ENCODE assay signal across 8 cellular contexts in genomic region chr5:90434116-90434714, GRCh38. TPM values are rescaled to one million over a fixed set of nuclear protein-coding genes. Genes with fewer than 3 reads are reported as not detected.
A peak's percentile ranks its signal among the peaks of the same experiment; 100 is the strongest.
DNase-seq lines count a peak whose midpoint lies in the region; ATAC-seq, FAIRE-seq and TF ChIP-seq lines count a peak whose summit lies in the region.

No MANE protein-coding gene starts in this region.

- H3K9ac ChIP-seq in SK-N-MC (ENCODE audit: insufficient read length) (peak overlapping the region; percentile 14), astrocyte (ENCODE audit: low read length) (no peak overlapping the region), HepG2 (ENCODE audit: insufficient read depth, low read depth, low read length) (no peak overlapping the region)

- no peaks in the 10 kb centered on the region for H3K4me1 Mint-ChIP-seq in astrocyte (ENCODE audit: low read depth, unreplicated experiment)
- no peaks in the 10 kb centered on the region for H3K4me1 Mint-ChIP-seq in stimulated activated memory B cell treated with anti-CD40 and anti-IgM and Interleukin-4, amounts not matched to agents 10 μg/mL and 1 μg/mL and 100 μg/mL, for 72 hours

- no peak overlapping the region for H3K4me3 Mint-ChIP-seq in astrocyte (ENCODE audit: unreplicated experiment)
- H3K4me3 Mint-ChIP-seq in stimulated activated memory B cell treated with anti-CD40 and anti-IgM and Interleukin-4, amounts not matched to agents 10 μg/mL and 1 μg/mL and 100 μg/mL, for 72 hours, result no peak overlapping the region

- no peak overlapping the region for H3K27ac Mint-ChIP-seq in astrocyte (ENCODE audit: unreplicated experiment)
- no peak overlapping the region for H3K27ac Mint-ChIP-seq in stimulated activated memory B cell treated with anti-CD40 and anti-IgM and Interleukin-4, amounts not matched to agents 10 μg/mL and 1 μg/mL and 100 μg/mL, for 72 hours

- H3K27me3 ChIP-seq in GM06990 (replicated peaks; ENCODE audit: control insufficient read depth, insufficient read depth, low read length) (no peaks in the 10 kb centered on the region), astrocyte (ENCODE audit: insufficient read depth, low read length) (peaks cover 2% of the 10 kb centered on the region), HepG2 (ENCODE audit: control insufficient read depth in 1 of 2, insufficient read depth in 2 of 2, low read length in 2 of 2) (no peaks in the 10 kb centered on the region)

- peaks cover 2% of the 10 kb centered on the region for H3K27me3 Mint-ChIP-seq in astrocyte (ENCODE audit: low read depth, unreplicated experiment)
- H3K27me3 Mint-ChIP-seq in stimulated activated memory B cell treated with anti-CD40 and anti-IgM and Interleukin-4, amounts not matched to agents 10 μg/mL and 1 μg/mL and 100 μg/mL, for 72 hours, result no peaks in the 10 kb centered on the region

- H2AFZ ChIP-seq in astrocyte (ENCODE audit: low read depth, low read length) (no peak overlapping the region), HepG2 (ENCODE audit: low read length) (no peak overlapping the region)

- no peak for FAIRE-seq in astrocyte (lab: Jason Lieb, UNC)
- FAIRE-seq in HepG2 (lab: Jason Lieb, UNC), result peak; percentile 71

- no peaks in the 10 kb centered on the region for H3K36me3 Mint-ChIP-seq in astrocyte (ENCODE audit: low read depth, unreplicated experiment)
- H3K36me3 Mint-ChIP-seq in stimulated activated memory B cell treated with anti-CD40 and anti-IgM and Interleukin-4, amounts not matched to agents 10 μg/mL and 1 μg/mL and 100 μg/mL, for 72 hours, result no peaks in the 10 kb centered on the region

- 22% methylated on average over 5 of the region's 5 CpGs for WGBS in HepG2 (ENCODE audit: low lambda C conversion rate)

- CTCF ChIA-PET in HepG2 (lab: Yijun Ruan, JAX; ENCODE audit: low intra/inter-chr PET ratio, low total read pairs), result interaction anchor here (1.1 to 1.7 kb wide), 3 partner anchors 170 to 1705 kb away, joined by 3 to 7 read pairs (median 5); no protein-coding TSS in a partner anchor

- TF ChIP-seq RAD21 in HepG2 (CRISPR knock-in tag; IDR thresholded peaks at IDR 0.05), result peak; percentile 40; the same call in 1 of the 2 replicates

- intact Hi-C loops in HepG2 (cut with micrococcal nuclease; ENCODE audit: unreplicated experiment), result loop anchor here (1.0 to 2.0 kb wide), 2 partner anchors 169 to 1705 kb away; no protein-coding TSS in a partner anchor

- POLR2A ChIA-PET in HepG2 (lab: Yijun Ruan, JAX), result no interaction called here

- H3K4me1 ChIP-seq in astrocyte (ENCODE audit: insufficient read depth, low read length) (no peaks in the 10 kb centered on the region), HepG2 (ENCODE audit: insufficient read depth, low read length) (no peaks in the 10 kb centered on the region)

- H3K4me3 ChIP-seq in GM06990 (replicated peaks; ENCODE audit: low read depth, low read length) (no peak overlapping the region), SK-N-MC (no peak overlapping the region), astrocyte (ENCODE audit: insufficient read depth, low read depth, low read length) (no peak overlapping the region), HepG2 (replicated peaks in 1 of 3; ENCODE audit: insufficient read depth in 1 of 3, low read depth in 2 of 3, low read length in 3 of 3) (no peak overlapping the region)

- DNase-seq in A172 (ENCODE audit: low spot score) (peak; percentile 21), GM06990 (ENCODE audit: extremely low read depth, insufficient read length) (no peak), SK-N-MC (ENCODE audit: low read depth, low spot score) (peak; percentile 30), astrocyte (ENCODE audit: low read depth) (peak; percentile 19), HepG2 (ENCODE audit: low spot score) (peak; percentile 39)

- no peaks in the 10 kb centered on the region for H3K36me3 ChIP-seq in GM06990 (ENCODE audit: control insufficient read depth, insufficient read depth, low read length)
- H3K36me3 ChIP-seq in SK-N-MC (ENCODE audit: insufficient read depth, low read length), result no peaks in the 10 kb centered on the region
- no peaks in the 10 kb centered on the region for H3K36me3 ChIP-seq in astrocyte (ENCODE audit: insufficient read depth, low read length)
- H3K36me3 ChIP-seq in HepG2 (replicated peaks in 1 of 2; ENCODE audit: control insufficient read depth in 1 of 2, insufficient read depth in 2 of 2, low read length in 2 of 2), result no peaks in the 10 kb centered on the region

- H3K9me3 ChIP-seq in SK-N-MC (ENCODE audit: low read depth, low read length) (no peaks in the 10 kb centered on the region), astrocyte (ENCODE audit: insufficient read depth, low read depth, low read length) (no peaks in the 10 kb centered on the region), HepG2 (ENCODE audit: low read length) (no peaks in the 10 kb centered on the region)

- H3K9me3 Mint-ChIP-seq in astrocyte (ENCODE audit: unreplicated experiment), result no peaks in the 10 kb centered on the region
- H3K9me3 Mint-ChIP-seq in stimulated activated memory B cell treated with anti-CD40 and anti-IgM and Interleukin-4, amounts not matched to agents 10 μg/mL and 1 μg/mL and 100 μg/mL, for 72 hours, result no peaks in the 10 kb centered on the region

- no peaks in the 10 kb centered on the region for H3K79me2 ChIP-seq in astrocyte (ENCODE audit: insufficient read depth, low read length)
- H3K79me2 ChIP-seq in HepG2 (ENCODE audit: insufficient read depth, low read length), result no peaks in the 10 kb centered on the region

- H4K20me1 ChIP-seq in astrocyte (ENCODE audit: insufficient read depth, low read length) (no peaks in the 10 kb centered on the region), HepG2 (ENCODE audit: insufficient read depth, low read length) (no peaks in the 10 kb centered on the region)

- H3K4me2 ChIP-seq in astrocyte (ENCODE audit: low read length) (no peak overlapping the region), HepG2 (ENCODE audit: low read depth, low read length) (no peak overlapping the region)

- TF ChIP-seq EP300 in HepG2 (IDR thresholded peaks at IDR 0.05; ENCODE audit: low read depth in 2 of 2, low read length in 2 of 2) (no peak), HepG2 (CRISPR knock-in tag; IDR thresholded peaks at IDR 0.05; ENCODE audit: borderline replicate concordance) (no peak)

- no TSS peak for BruUV-seq in HepG2 (replicated peaks; lab: Mats Ljungman, UMichigan)

- peak; percentile 73 for TF ChIP-seq CTCF in GM06990 (IDR thresholded peaks at IDR 0.05; ENCODE audit: insufficient read depth, low read length, poor library complexity, severe bottlenecking)
- TF ChIP-seq CTCF in astrocyte (IDR thresholded peaks at IDR 0.05; ENCODE audit: insufficient read depth, low read depth, low read length), result peak; percentile 56
- TF ChIP-seq CTCF in HepG2 (CRISPR knock-in tag; IDR thresholded peaks at IDR 0.05), result peak; percentile 82

- H3K27ac ChIP-seq in SK-N-MC, result no peak overlapping the region
- no peak overlapping the region for H3K27ac ChIP-seq in astrocyte (ENCODE audit: low read depth, low read length)
- no peak overlapping the region for H3K27ac ChIP-seq in HepG2 (ENCODE audit: extremely low read length, insufficient read depth, low read length)

- in situ Hi-C loops in HepG2 (cut with HindIII; ENCODE audit: extremely low pct_ligation_motif_present, low pct_unique_long_range_greater_than_20kb), result loop anchor here (10.0 kb wide), 2 partner anchors 101 to 171 kb away; no protein-coding TSS in a partner anchor

- ATAC-seq in HG03378 (IDR thresholded peaks at IDR 0.05; ENCODE audit: unreplicated experiment), result peak; percentile 60
- ATAC-seq in HepG2, result peak; percentile 97
- ATAC-seq in stimulated activated memory B cell treated with anti-CD40 and anti-IgM and Interleukin-4, amounts not matched to agents 10 μg/mL and 1 μg/mL and 100 μg/mL, for 72 hours, result peak; percentile 61
- ATAC-seq in HG02571 (IDR thresholded peaks at IDR 0.05; ENCODE audit: unreplicated experiment), result no peak

- TF ChIP-seq POLR2A in HepG2 (IDR thresholded peaks at IDR 0.05; ENCODE audit: insufficient read depth in 1 of 2, low read depth in 2 of 2, low read length in 2 of 2), result no peak

RNA-seq across cellular contexts. Expression of gene CETN3, which starts 24.7 kb away (rescaled TPM):
- 54.1 and 106 TPM in 2 replicates for total RNA-seq in A172 (2014; rRNA removed; shearing (Covaris generic))
- total RNA-seq in astrocyte, result 18.2 and 20.5 TPM in 2 replicates
- total RNA-seq in HepG2 (2016; rRNA removed; fragmentation: Illumina TruSeq; extraction: Trizol), result 71.5 and 111 TPM in 2 replicates
- 7.9 and 14.1 TPM in 2 replicates for total RNA-seq in HepG2 (2016; cell fraction: cytosol; rRNA removed; fragmentation: Illumina TruSeq; extraction: Trizol; ENCODE audit: low read depth)
- 77.3 and 114 TPM in 2 replicates for total RNA-seq in HepG2 (2016; cell fraction: insoluble cytoplasmic fraction; rRNA removed; fragmentation: Illumina TruSeq; extraction: Trizol)
- total RNA-seq in HepG2 (2016; cell fraction: membrane; rRNA removed; fragmentation: Illumina TruSeq; extraction: Trizol), result 13.0 and 20.4 TPM in 2 replicates
- total RNA-seq in HepG2 (2016; cell fraction: nucleus; rRNA removed; fragmentation: Illumina TruSeq; extraction: Trizol), result 37.5 and 38.0 TPM in 2 replicates
- 10.9 and 15.4 TPM in 2 replicates for polyA plus RNA-seq in HepG2 (2011; rRNA removed)
- polyA plus RNA-seq in HepG2 (2011; cell fraction: cytosol; rRNA removed), result 2.4 and 3.4 TPM in 2 replicates
- polyA plus RNA-seq in HepG2 (2011; cell fraction: nucleus; rRNA removed), result 1.9 and 3.6 TPM in 2 replicates
- polyA plus RNA-seq in HepG2 (2012), result 36.8 and 54.8 TPM in 2 replicates
- 6.1 and 6.6 TPM in 2 replicates for polyA plus RNA-seq in HepG2 (2016; cell fraction: cytosol; fragmentation: Illumina TruSeq; extraction: Trizol; ENCODE audit: low read depth)
- polyA plus RNA-seq in HepG2 (2016; cell fraction: insoluble cytoplasmic fraction; fragmentation: Illumina TruSeq; extraction: Trizol; ENCODE audit: low read depth), result 125 and 130 TPM in 2 replicates
- 8.5 and 8.8 TPM in 2 replicates for polyA plus RNA-seq in HepG2 (2016; cell fraction: membrane; fragmentation: Illumina TruSeq; extraction: Trizol; ENCODE audit: low read depth)
- polyA plus RNA-seq in HepG2 (2016; cell fraction: nucleus; fragmentation: Illumina TruSeq; extraction: Trizol; ENCODE audit: insufficient read depth, low read depth), result 46.1 and 52.5 TPM in 2 replicates
- 0.10 and 0.35 TPM in 2 replicates for polyA minus RNA-seq in HepG2 (2011; rRNA and poly(A)+ RNA removed; ENCODE audit: low replicate concordance)
- 6.9 and 8.3 TPM in 2 replicates for polyA minus RNA-seq in HepG2 (2011; cell fraction: cytosol; rRNA and poly(A)+ RNA removed)
- polyA minus RNA-seq in HepG2 (2011; cell fraction: nucleus; rRNA and poly(A)+ RNA removed), result 17.4 and 21.8 TPM in 2 replicates

RNA-seq across cellular contexts. Expression of gene MBLAC2, which starts 40.4 kb away (rescaled TPM):
- total RNA-seq in A172 (2014; rRNA removed; shearing (Covaris generic)), result 4.7 and 6.0 TPM in 2 replicates
- 4.3 and 5.1 TPM in 2 replicates for total RNA-seq in astrocyte
- 4.1 and 5.7 TPM in 2 replicates for total RNA-seq in HepG2 (2016; rRNA removed; fragmentation: Illumina TruSeq; extraction: Trizol)
- total RNA-seq in HepG2 (2016; cell fraction: cytosol; rRNA removed; fragmentation: Illumina TruSeq; extraction: Trizol; ENCODE audit: low read depth), result 0.61 and 0.62 TPM in 2 replicates
- total RNA-seq in HepG2 (2016; cell fraction: insoluble cytoplasmic fraction; rRNA removed; fragmentation: Illumina TruSeq; extraction: Trizol), result 4.1 and 6.2 TPM in 2 replicates
- total RNA-seq in HepG2 (2016; cell fraction: membrane; rRNA removed; fragmentation: Illumina TruSeq; extraction: Trizol), result 2.3 and 2.9 TPM in 2 replicates
- 6.9 and 7.1 TPM in 2 replicates for total RNA-seq in HepG2 (2016; cell fraction: nucleus; rRNA removed; fragmentation: Illumina TruSeq; extraction: Trizol)
- polyA plus RNA-seq in HepG2 (2011; rRNA removed), result 2.9 and 3.5 TPM in 2 replicates
- 2.2 TPM in 2 replicates for polyA plus RNA-seq in HepG2 (2011; cell fraction: cytosol; rRNA removed)
- 4.5 and 5.5 TPM in 2 replicates for polyA plus RNA-seq in HepG2 (2011; cell fraction: nucleus; rRNA removed)
- polyA plus RNA-seq in HepG2 (2012), result 4.1 and 4.9 TPM in 2 replicates
- 0.18 and 0.37 TPM in 2 replicates for polyA plus RNA-seq in HepG2 (2016; cell fraction: cytosol; fragmentation: Illumina TruSeq; extraction: Trizol; ENCODE audit: low read depth)
- polyA plus RNA-seq in HepG2 (2016; cell fraction: insoluble cytoplasmic fraction; fragmentation: Illumina TruSeq; extraction: Trizol; ENCODE audit: low read depth), result 8.7 and 9.4 TPM in 2 replicates
- 1.6 TPM in 2 replicates for polyA plus RNA-seq in HepG2 (2016; cell fraction: membrane; fragmentation: Illumina TruSeq; extraction: Trizol; ENCODE audit: low read depth)
- 9.2 and 10.1 TPM in 2 replicates for polyA plus RNA-seq in HepG2 (2016; cell fraction: nucleus; fragmentation: Illumina TruSeq; extraction: Trizol; ENCODE audit: insufficient read depth, low read depth)
- 9.0 and 11.4 TPM in 2 replicates for polyA minus RNA-seq in HepG2 (2011; rRNA and poly(A)+ RNA removed; ENCODE audit: low replicate concordance)
- polyA minus RNA-seq in HepG2 (2011; cell fraction: cytosol; rRNA and poly(A)+ RNA removed), result 4.6 and 5.1 TPM in 2 replicates
- 22.5 and 23.6 TPM in 2 replicates for polyA minus RNA-seq in HepG2 (2011; cell fraction: nucleus; rRNA and poly(A)+ RNA removed)

RNA-seq across cellular contexts. Expression of gene POLR3G, which starts 40.4 kb away (rescaled TPM):
- 5.5 and 6.1 TPM in 2 replicates for total RNA-seq in A172 (2014; rRNA removed; shearing (Covaris generic))
- total RNA-seq in astrocyte, result 6.3 and 7.8 TPM in 2 replicates
- total RNA-seq in HepG2 (2016; rRNA removed; fragmentation: Illumina TruSeq; extraction: Trizol), result 7.3 and 11.2 TPM in 2 replicates
- 5.8 and 8.9 TPM in 2 replicates for total RNA-seq in HepG2 (2016; cell fraction: cytosol; rRNA removed; fragmentation: Illumina TruSeq; extraction: Trizol; ENCODE audit: low read depth)
- total RNA-seq in HepG2 (2016; cell fraction: insoluble cytoplasmic fraction; rRNA removed; fragmentation: Illumina TruSeq; extraction: Trizol), result 7.7 and 11.7 TPM in 2 replicates
- total RNA-seq in HepG2 (2016; cell fraction: membrane; rRNA removed; fragmentation: Illumina TruSeq; extraction: Trizol), result 2.9 and 4.4 TPM in 2 replicates
- 6.5 and 7.3 TPM in 2 replicates for total RNA-seq in HepG2 (2016; cell fraction: nucleus; rRNA removed; fragmentation: Illumina TruSeq; extraction: Trizol)
- 1.1 and 1.2 TPM in 2 replicates for polyA plus RNA-seq in HepG2 (2011; rRNA removed)
- polyA plus RNA-seq in HepG2 (2011; cell fraction: cytosol; rRNA removed), result 2.2 and 2.5 TPM in 2 replicates
- polyA plus RNA-seq in HepG2 (2011; cell fraction: nucleus; rRNA removed), result 0.93 and 1.4 TPM in 2 replicates
- polyA plus RNA-seq in HepG2 (2012), result 1.6 and 2.6 TPM in 2 replicates
- polyA plus RNA-seq in HepG2 (2016; cell fraction: cytosol; fragmentation: Illumina TruSeq; extraction: Trizol; ENCODE audit: low read depth), result 1.1 and 1.2 TPM in 2 replicates
- 9.9 and 10.9 TPM in 2 replicates for polyA plus RNA-seq in HepG2 (2016; cell fraction: insoluble cytoplasmic fraction; fragmentation: Illumina TruSeq; extraction: Trizol; ENCODE audit: low read depth)
- polyA plus RNA-seq in HepG2 (2016; cell fraction: membrane; fragmentation: Illumina TruSeq; extraction: Trizol; ENCODE audit: low read depth), result 1.7 and 2.6 TPM in 2 replicates
- polyA plus RNA-seq in HepG2 (2016; cell fraction: nucleus; fragmentation: Illumina TruSeq; extraction: Trizol; ENCODE audit: insufficient read depth, low read depth), result 9.5 and 10.9 TPM in 2 replicates
- 1.1 and 1.9 TPM in 2 replicates for polyA minus RNA-seq in HepG2 (2011; rRNA and poly(A)+ RNA removed; ENCODE audit: low replicate concordance)
- polyA minus RNA-seq in HepG2 (2011; cell fraction: cytosol; rRNA and poly(A)+ RNA removed), result 0.59 and 0.97 TPM in 2 replicates
- polyA minus RNA-seq in HepG2 (2011; cell fraction: nucleus; rRNA and poly(A)+ RNA removed), result 1.2 and 1.5 TPM in 2 replicates
